ENCODE assay signal across 1 cellular context in the genomic region with DNA sequence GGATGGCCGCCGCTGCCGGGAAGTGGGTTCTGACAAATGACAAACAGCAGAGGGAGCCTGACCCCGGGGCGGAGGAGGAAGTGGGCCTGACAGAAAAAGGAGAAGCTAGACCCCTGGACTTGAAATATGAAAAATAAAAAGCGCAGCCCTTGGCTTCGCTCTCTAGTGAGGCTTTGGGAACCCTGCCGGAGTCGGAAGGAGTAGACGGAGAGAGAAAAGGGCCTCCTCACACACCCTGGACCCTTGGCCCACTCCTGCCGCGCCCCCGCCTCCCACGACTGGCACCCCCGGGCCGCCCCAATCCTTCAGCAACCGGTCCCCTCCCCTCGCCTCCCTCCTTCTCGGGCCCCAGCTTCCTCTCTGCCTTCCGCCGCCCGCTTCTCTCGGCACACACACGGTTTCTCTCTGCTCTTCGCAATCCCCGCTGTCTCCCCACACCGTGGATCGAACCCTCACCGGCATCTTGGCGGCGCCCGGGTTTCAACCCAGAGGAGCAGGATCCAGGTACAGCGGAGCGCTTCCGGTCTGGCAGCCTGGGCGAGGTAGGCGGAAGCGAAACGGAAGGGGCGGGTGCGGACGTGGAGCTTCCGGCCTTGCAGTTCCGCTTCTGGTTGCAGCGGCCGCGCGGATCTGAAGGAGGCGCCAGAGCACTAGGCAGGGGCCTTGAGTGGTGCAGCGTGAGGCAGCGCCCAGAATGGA.
A peak's percentile ranks its signal among the peaks of the same experiment; 100 is the strongest.
TF ChIP-seq lines count a peak whose summit lies in the region.

TSS of gene ARPC3 (minus strand) at position 539 of the 699 bp plus-strand sequence. CDS start at position 462, 77 bp downstream.

TF ChIP-seq in HepG2, 621 proteins besides CTCF, POLR2A, EP300 and RAD21 (continued from another document and continues in another):
- TF ChIP-seq, protein P1, sequence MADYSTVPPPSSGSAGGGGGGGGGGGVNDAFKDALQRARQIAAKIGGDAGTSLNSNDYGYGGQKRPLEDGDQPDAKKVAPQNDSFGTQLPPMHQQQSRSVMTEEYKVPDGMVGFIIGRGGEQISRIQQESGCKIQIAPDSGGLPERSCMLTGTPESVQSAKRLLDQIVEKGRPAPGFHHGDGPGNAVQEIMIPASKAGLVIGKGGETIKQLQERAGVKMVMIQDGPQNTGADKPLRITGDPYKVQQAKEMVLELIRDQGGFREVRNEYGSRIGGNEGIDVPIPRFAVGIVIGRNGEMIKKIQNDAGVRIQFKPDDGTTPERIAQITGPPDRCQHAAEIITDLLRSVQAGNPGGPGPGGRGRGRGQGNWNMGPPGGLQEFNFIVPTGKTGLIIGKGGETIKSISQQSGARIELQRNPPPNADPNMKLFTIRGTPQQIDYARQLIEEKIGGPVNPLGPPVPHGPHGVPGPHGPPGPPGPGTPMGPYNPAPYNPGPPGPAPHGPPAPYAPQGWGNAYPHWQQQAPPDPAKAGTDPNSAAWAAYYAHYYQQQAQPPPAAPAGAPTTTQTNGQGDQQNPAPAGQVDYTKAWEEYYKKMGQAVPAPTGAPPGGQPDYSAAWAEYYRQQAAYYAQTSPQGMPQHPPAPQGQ (CRISPR knock-in tag; IDR thresholded peaks at IDR 0.05; ENCODE audit: borderline replicate concordance): no peak
- TF ChIP-seq, protein P2, sequence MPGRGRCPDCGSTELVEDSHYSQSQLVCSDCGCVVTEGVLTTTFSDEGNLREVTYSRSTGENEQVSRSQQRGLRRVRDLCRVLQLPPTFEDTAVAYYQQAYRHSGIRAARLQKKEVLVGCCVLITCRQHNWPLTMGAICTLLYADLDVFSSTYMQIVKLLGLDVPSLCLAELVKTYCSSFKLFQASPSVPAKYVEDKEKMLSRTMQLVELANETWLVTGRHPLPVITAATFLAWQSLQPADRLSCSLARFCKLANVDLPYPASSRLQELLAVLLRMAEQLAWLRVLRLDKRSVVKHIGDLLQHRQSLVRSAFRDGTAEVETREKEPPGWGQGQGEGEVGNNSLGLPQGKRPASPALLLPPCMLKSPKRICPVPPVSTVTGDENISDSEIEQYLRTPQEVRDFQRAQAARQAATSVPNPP (CRISPR knock-in tag; IDR thresholded peaks at IDR 0.05): no peak
- TF ChIP-seq PHF8 (CRISPR knock-in tag; IDR thresholded peaks at IDR 0.05): peak; percentile 95
- TF ChIP-seq MIER3 (CRISPR knock-in tag; IDR thresholded peaks at IDR 0.05; ENCODE audit: borderline replicate concordance): peak; percentile 52; the same call in 1 of the 2 replicates
- 0 out of 2 replicates have a peak, but pooled peaks have one; percentile 53 for TF ChIP-seq KLF9 (CRISPR knock-in tag; IDR thresholded peaks at IDR 0.05; ENCODE audit: low read depth)
- no peak for TF ChIP-seq MTA1 (CRISPR knock-in tag; IDR thresholded peaks at IDR 0.05; ENCODE audit: borderline replicate concordance)
- TF ChIP-seq DR1 (CRISPR knock-in tag; IDR thresholded peaks at IDR 0.05): peak; percentile 67; the same call in 1 of the 2 replicates
- no peak for TF ChIP-seq MTA3 (CRISPR knock-in tag; IDR thresholded peaks at IDR 0.05)
- TF ChIP-seq, protein P3, sequence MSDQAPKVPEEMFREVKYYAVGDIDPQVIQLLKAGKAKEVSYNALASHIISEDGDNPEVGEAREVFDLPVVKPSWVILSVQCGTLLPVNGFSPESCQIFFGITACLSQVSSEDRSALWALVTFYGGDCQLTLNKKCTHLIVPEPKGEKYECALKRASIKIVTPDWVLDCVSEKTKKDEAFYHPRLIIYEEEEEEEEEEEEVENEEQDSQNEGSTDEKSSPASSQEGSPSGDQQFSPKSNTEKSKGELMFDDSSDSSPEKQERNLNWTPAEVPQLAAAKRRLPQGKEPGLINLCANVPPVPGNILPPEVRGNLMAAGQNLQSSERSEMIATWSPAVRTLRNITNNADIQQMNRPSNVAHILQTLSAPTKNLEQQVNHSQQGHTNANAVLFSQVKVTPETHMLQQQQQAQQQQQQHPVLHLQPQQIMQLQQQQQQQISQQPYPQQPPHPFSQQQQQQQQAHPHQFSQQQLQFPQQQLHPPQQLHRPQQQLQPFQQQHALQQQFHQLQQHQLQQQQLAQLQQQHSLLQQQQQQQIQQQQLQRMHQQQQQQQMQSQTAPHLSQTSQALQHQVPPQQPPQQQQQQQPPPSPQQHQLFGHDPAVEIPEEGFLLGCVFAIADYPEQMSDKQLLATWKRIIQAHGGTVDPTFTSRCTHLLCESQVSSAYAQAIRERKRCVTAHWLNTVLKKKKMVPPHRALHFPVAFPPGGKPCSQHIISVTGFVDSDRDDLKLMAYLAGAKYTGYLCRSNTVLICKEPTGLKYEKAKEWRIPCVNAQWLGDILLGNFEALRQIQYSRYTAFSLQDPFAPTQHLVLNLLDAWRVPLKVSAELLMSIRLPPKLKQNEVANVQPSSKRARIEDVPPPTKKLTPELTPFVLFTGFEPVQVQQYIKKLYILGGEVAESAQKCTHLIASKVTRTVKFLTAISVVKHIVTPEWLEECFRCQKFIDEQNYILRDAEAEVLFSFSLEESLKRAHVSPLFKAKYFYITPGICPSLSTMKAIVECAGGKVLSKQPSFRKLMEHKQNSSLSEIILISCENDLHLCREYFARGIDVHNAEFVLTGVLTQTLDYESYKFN (CRISPR knock-in tag; conservative IDR thresholded peaks at IDR 0.05): no peak
- no peak for TF ChIP-seq ZFP37 (CRISPR knock-in tag; IDR thresholded peaks at IDR 0.05; ENCODE audit: borderline replicate concordance)
- TF ChIP-seq ZNF251 (CRISPR knock-in tag; IDR thresholded peaks at IDR 0.05): no peak
- TF ChIP-seq ZFAT (CRISPR knock-in tag; conservative IDR thresholded peaks at IDR 0.05): no peak
- no peak for TF ChIP-seq MBNL3 (CRISPR knock-in tag; conservative IDR thresholded peaks at IDR 0.05)
- 0 out of 2 replicates have a peak, but pooled peaks have one; percentile 29 for TF ChIP-seq MYNN (CRISPR knock-in tag; IDR thresholded peaks at IDR 0.05; ENCODE audit: low read depth)
- no peak for TF ChIP-seq SMARCE1 (IDR thresholded peaks at IDR 0.05; ENCODE audit: borderline replicate concordance)
- TF ChIP-seq TBL1XR1 (IDR thresholded peaks at IDR 0.05; ENCODE audit: borderline replicate concordance, low read length, partially characterized antibody): no peak
- no peak; the same call in 1 of the 2 replicates for TF ChIP-seq NCOA2 (CRISPR knock-in tag; IDR thresholded peaks at IDR 0.05)
- no peak for TF ChIP-seq ZNF263 (CRISPR knock-in tag; IDR thresholded peaks at IDR 0.05)
- TF ChIP-seq, protein P4, sequence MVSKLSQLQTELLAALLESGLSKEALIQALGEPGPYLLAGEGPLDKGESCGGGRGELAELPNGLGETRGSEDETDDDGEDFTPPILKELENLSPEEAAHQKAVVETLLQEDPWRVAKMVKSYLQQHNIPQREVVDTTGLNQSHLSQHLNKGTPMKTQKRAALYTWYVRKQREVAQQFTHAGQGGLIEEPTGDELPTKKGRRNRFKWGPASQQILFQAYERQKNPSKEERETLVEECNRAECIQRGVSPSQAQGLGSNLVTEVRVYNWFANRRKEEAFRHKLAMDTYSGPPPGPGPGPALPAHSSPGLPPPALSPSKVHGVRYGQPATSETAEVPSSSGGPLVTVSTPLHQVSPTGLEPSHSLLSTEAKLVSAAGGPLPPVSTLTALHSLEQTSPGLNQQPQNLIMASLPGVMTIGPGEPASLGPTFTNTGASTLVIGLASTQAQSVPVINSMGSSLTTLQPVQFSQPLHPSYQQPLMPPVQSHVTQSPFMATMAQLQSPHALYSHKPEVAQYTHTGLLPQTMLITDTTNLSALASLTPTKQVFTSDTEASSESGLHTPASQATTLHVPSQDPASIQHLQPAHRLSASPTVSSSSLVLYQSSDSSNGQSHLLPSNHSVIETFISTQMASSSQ (IDR thresholded peaks at IDR 0.05; ENCODE audit: low read depth): no peak
- TF ChIP-seq, protein P4 (CRISPR knock-in tag; IDR thresholded peaks at IDR 0.05; ENCODE audit: borderline replicate concordance): peak; percentile 72; the same call in 1 of the 2 replicates
- TF ChIP-seq HOMEZ (CRISPR knock-in tag; IDR thresholded peaks at IDR 0.05; ENCODE audit: low read depth): no peak
- TF ChIP-seq LCORL (IDR thresholded peaks at IDR 0.05): no peak
- peak; percentile 60 for TF ChIP-seq LCORL (CRISPR knock-in tag; IDR thresholded peaks at IDR 0.05)
- TF ChIP-seq, protein P5, sequence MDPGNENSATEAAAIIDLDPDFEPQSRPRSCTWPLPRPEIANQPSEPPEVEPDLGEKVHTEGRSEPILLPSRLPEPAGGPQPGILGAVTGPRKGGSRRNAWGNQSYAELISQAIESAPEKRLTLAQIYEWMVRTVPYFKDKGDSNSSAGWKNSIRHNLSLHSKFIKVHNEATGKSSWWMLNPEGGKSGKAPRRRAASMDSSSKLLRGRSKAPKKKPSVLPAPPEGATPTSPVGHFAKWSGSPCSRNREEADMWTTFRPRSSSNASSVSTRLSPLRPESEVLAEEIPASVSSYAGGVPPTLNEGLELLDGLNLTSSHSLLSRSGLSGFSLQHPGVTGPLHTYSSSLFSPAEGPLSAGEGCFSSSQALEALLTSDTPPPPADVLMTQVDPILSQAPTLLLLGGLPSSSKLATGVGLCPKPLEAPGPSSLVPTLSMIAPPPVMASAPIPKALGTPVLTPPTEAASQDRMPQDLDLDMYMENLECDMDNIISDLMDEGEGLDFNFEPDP (CRISPR knock-in tag; conservative IDR thresholded peaks at IDR 0.05): no peak
- no peak for TF ChIP-seq ZNF782 (CRISPR knock-in tag; IDR thresholded peaks at IDR 0.05; ENCODE audit: borderline replicate concordance)
- TF ChIP-seq XBP1 (CRISPR knock-in tag; IDR thresholded peaks at IDR 0.05): no peak
- TF ChIP-seq AGO2 (optimal IDR thresholded peaks at IDR 0.05; ENCODE audit: low read depth, low read length): peak; percentile 94
- 0 out of 2 replicates have a peak, but pooled peaks have one; percentile 31 for TF ChIP-seq TFDP2 (CRISPR knock-in tag; IDR thresholded peaks at IDR 0.05)
- TF ChIP-seq NFRKB (IDR thresholded peaks at IDR 0.05): no peak
- no peak for TF ChIP-seq ZNF839 (CRISPR knock-in tag; IDR thresholded peaks at IDR 0.05; ENCODE audit: borderline replicate concordance)
- no peak for TF ChIP-seq ZNF672 (CRISPR knock-in tag; IDR thresholded peaks at IDR 0.05)
- TF ChIP-seq ZNF225 (CRISPR knock-in tag; IDR thresholded peaks at IDR 0.05): peak; percentile 83; the same call in 1 of the 2 replicates
- 0 out of 2 replicates have a peak, but pooled peaks have one; percentile 67 for TF ChIP-seq ZNF33B (CRISPR knock-in tag; IDR thresholded peaks at IDR 0.05)
- TF ChIP-seq DRAP1 (CRISPR knock-in tag; IDR thresholded peaks at IDR 0.05): peak; percentile 83
- 0 out of 2 replicates have a peak, but pooled peaks have one; percentile 29 for TF ChIP-seq SOX5 (CRISPR knock-in tag; IDR thresholded peaks at IDR 0.05; ENCODE audit: borderline replicate concordance)
- TF ChIP-seq ZNF33A (CRISPR knock-in tag; IDR thresholded peaks at IDR 0.05; ENCODE audit: borderline replicate concordance): no peak
- no peak for TF ChIP-seq ZKSCAN8 (CRISPR knock-in tag; IDR thresholded peaks at IDR 0.05; ENCODE audit: borderline replicate concordance)
- peak; percentile 64; the same call in 1 of the 2 replicates for TF ChIP-seq TAF1 (CRISPR knock-in tag; IDR thresholded peaks at IDR 0.05)
- no peak for TF ChIP-seq RNF219 (CRISPR knock-in tag; IDR thresholded peaks at IDR 0.05)
- no peak; the same call in 1 of the 2 replicates for TF ChIP-seq ZNF768 (CRISPR knock-in tag; IDR thresholded peaks at IDR 0.05)
